1 cellular context compared by ENCODE assay signal in genomic region chr6:47309326-47310130, GRCh38.
TF ChIP-seq lines count a peak whose summit lies in the region.

A gene with protein sequence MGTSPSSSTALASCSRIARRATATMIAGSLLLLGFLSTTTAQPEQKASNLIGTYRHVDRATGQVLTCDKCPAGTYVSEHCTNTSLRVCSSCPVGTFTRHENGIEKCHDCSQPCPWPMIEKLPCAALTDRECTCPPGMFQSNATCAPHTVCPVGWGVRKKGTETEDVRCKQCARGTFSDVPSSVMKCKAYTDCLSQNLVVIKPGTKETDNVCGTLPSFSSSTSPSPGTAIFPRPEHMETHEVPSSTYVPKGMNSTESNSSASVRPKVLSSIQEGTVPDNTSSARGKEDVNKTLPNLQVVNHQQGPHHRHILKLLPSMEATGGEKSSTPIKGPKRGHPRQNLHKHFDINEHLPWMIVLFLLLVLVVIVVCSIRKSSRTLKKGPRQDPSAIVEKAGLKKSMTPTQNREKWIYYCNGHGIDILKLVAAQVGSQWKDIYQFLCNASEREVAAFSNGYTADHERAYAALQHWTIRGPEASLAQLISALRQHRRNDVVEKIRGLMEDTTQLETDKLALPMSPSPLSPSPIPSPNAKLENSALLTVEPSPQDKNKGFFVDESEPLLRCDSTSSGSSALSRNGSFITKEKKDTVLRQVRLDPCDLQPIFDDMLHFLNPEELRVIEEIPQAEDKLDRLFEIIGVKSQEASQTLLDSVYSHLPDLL (minus strand): TSS chr6:47309905. CDS start chr6:47309511, 394 bp downstream.

TF ChIP-seq in WTC11, 78 proteins besides CTCF, POLR2A, EP300 and RAD21 (continued from another document):
- TF ChIP-seq, protein P1, sequence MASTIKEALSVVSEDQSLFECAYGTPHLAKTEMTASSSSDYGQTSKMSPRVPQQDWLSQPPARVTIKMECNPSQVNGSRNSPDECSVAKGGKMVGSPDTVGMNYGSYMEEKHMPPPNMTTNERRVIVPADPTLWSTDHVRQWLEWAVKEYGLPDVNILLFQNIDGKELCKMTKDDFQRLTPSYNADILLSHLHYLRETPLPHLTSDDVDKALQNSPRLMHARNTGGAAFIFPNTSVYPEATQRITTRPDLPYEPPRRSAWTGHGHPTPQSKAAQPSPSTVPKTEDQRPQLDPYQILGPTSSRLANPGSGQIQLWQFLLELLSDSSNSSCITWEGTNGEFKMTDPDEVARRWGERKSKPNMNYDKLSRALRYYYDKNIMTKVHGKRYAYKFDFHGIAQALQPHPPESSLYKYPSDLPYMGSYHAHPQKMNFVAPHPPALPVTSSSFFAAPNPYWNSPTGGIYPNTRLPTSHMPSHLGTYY (CRISPR knock-in tag; IDR thresholded peaks at IDR 0.05): no peak
- TF ChIP-seq, protein P2, sequence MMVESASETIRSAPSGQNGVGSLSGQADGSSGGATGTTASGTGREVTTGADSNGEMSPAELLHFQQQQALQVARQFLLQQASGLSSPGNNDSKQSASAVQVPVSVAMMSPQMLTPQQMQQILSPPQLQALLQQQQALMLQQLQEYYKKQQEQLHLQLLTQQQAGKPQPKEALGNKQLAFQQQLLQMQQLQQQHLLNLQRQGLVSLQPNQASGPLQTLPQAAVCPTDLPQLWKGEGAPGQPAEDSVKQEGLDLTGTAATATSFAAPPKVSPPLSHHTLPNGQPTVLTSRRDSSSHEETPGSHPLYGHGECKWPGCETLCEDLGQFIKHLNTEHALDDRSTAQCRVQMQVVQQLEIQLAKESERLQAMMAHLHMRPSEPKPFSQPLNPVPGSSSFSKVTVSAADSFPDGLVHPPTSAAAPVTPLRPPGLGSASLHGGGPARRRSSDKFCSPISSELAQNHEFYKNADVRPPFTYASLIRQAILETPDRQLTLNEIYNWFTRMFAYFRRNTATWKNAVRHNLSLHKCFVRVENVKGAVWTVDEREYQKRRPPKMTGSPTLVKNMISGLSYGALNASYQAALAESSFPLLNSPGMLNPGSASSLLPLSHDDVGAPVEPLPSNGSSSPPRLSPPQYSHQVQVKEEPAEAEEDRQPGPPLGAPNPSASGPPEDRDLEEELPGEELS (CRISPR knock-in tag; IDR thresholded peaks at IDR 0.05): peak; percentile 67; the same call in 1 of the 2 replicates
- TF ChIP-seq SMAD3 (CRISPR knock-in tag; IDR thresholded peaks at IDR 0.05; ENCODE audit: borderline replicate concordance) (peak; percentile 92), MXD4 (CRISPR knock-in tag; IDR thresholded peaks at IDR 0.05; ENCODE audit: borderline replicate concordance) (no peak), ZNF232 (CRISPR knock-in tag; IDR thresholded peaks at IDR 0.05) (peak; percentile 94; the same call in 1 of the 2 replicates), MYBL2 (CRISPR knock-in tag; IDR thresholded peaks at IDR 0.05) (peak; percentile 65; the same call in 1 of the 2 replicates), ZNF219 (CRISPR knock-in tag; IDR thresholded peaks at IDR 0.05; ENCODE audit: borderline replicate concordance) (no peak; the same call in 1 of the 2 replicates), SP1 (CRISPR knock-in tag; conservative IDR thresholded peaks at IDR 0.05) (peak; percentile 71), ATF3 (CRISPR knock-in tag; conservative IDR thresholded peaks at IDR 0.05) (no peak), CREM (CRISPR knock-in tag; IDR thresholded peaks at IDR 0.05) (peak; percentile 87), TP53 (CRISPR knock-in tag; IDR thresholded peaks at IDR 0.05) (0 out of 2 replicates have a peak, but pooled peaks have one; percentile 65), HMGA2 (CRISPR knock-in tag; IDR thresholded peaks at IDR 0.05) (no peak)
- TF ChIP-seq, protein P3, sequence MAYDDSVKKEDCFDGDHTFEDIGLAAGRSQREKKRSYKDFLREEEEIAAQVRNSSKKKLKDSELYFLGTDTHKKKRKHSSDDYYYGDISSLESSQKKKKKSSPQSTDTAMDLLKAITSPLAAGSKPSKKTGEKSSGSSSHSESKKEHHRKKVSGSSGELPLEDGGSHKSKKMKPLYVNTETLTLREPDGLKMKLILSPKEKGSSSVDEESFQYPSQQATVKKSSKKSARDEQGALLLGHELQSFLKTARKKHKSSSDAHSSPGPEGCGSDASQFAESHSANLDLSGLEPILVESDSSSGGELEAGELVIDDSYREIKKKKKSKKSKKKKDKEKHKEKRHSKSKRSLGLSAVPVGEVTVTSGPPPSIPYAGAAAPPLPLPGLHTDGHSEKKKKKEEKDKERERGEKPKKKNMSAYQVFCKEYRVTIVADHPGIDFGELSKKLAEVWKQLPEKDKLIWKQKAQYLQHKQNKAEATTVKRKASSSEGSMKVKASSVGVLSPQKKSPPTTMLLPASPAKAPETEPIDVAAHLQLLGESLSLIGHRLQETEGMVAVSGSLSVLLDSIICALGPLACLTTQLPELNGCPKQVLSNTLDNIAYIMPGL (CRISPR knock-in tag; IDR thresholded peaks at IDR 0.05): peak; percentile 87
- TF ChIP-seq, protein P4, sequence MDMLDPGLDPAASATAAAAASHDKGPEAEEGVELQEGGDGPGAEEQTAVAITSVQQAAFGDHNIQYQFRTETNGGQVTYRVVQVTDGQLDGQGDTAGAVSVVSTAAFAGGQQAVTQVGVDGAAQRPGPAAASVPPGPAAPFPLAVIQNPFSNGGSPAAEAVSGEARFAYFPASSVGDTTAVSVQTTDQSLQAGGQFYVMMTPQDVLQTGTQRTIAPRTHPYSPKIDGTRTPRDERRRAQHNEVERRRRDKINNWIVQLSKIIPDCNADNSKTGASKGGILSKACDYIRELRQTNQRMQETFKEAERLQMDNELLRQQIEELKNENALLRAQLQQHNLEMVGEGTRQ (CRISPR knock-in tag; IDR thresholded peaks at IDR 0.05): peak; percentile 78
- TF ChIP-seq, protein P5, sequence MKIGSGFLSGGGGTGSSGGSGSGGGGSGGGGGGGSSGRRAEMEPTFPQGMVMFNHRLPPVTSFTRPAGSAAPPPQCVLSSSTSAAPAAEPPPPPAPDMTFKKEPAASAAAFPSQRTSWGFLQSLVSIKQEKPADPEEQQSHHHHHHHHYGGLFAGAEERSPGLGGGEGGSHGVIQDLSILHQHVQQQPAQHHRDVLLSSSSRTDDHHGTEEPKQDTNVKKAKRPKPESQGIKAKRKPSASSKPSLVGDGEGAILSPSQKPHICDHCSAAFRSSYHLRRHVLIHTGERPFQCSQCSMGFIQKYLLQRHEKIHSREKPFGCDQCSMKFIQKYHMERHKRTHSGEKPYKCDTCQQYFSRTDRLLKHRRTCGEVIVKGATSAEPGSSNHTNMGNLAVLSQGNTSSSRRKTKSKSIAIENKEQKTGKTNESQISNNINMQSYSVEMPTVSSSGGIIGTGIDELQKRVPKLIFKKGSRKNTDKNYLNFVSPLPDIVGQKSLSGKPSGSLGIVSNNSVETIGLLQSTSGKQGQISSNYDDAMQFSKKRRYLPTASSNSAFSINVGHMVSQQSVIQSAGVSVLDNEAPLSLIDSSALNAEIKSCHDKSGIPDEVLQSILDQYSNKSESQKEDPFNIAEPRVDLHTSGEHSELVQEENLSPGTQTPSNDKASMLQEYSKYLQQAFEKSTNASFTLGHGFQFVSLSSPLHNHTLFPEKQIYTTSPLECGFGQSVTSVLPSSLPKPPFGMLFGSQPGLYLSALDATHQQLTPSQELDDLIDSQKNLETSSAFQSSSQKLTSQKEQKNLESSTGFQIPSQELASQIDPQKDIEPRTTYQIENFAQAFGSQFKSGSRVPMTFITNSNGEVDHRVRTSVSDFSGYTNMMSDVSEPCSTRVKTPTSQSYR (CRISPR knock-in tag; IDR thresholded peaks at IDR 0.05): 0 out of 2 replicates have a peak, but pooled peaks have one; percentile 51
